In genomic region chr6:44034931-44035345, GRCh38 we compare ENCODE assay signal across 14 cellular contexts.
A peak's percentile ranks its signal among the peaks of the same experiment; 100 is the strongest.
DNase-seq lines count a peak whose midpoint lies in the region; ATAC-seq and TF ChIP-seq lines count a peak whose summit lies in the region.
"Had no signal": no experiment of that assay in that cellular context is flagged by ENCODE, and none has a peak within 500 bp of the region (broad histone marks: within the 10 kb centered on the region; RNA-seq: fewer than 3 reads in every experiment).

No MANE protein-coding gene starts in this region.

- TF ChIP-seq CTCF in HFFc6 (IDR thresholded peaks at IDR 0.05) (no peak), RWPE2 (IDR thresholded peaks at IDR 0.05; ENCODE audit: poor library complexity, severe bottlenecking) (no peak), foreskin keratinocyte (conservative IDR thresholded peaks at IDR 0.05) (no peak)

- H3K4me1 Mint-ChIP-seq in HFFc6 (ENCODE audit: low read depth) = peaks cover 35% of the 10 kb centered on the region

- no peaks in the 10 kb centered on the region; the same call in 1 of the 2 replicates for H3K36me3 ChIP-seq in RWPE2 (ENCODE audit: low read depth)
- H3K36me3 ChIP-seq: ascending aorta, BE2C, heart right ventricle had no signal

- DNase-seq in HFFc6 = no peak
- no peak for DNase-seq in RWPE2 (ENCODE audit: low spot score)
- peak; percentile 53 to 80 for DNase-seq in foreskin keratinocyte
- DNase-seq in renal cortical epithelial cell (ENCODE audit: low read depth) = peak; percentile 83
- no peak for DNase-seq in left lobe of liver (ENCODE audit: low spot score)
- no peak for DNase-seq in mucosa of gallbladder (ENCODE audit: low spot score)
- DNase-seq in NCI-H146 (lab: John Stamatoyannopoulos, UW) = no peak
- DNase-seq: activated CD8-positive, alpha-beta T cell treated with anti-CD3 and anti-CD28 coated beads, Interleukin-2, amount 10 ng/mL, durations not matched to agents 7 days and 5 days; heart right ventricle; NCI-H1436; NCI-H524 had no signal

- H3K27me3 Mint-ChIP-seq in HFFc6 (ENCODE audit: insufficient read depth) = no peaks in the 10 kb centered on the region; the same call in 1 of the 2 replicates

- H3K27ac Mint-ChIP-seq in HFFc6 = peak overlapping the region; percentile 12; the same call in 1 of the 2 replicates
- H3K27ac Mint-ChIP-seq: activated CD8-positive, alpha-beta T cell treated with anti-CD3 and anti-CD28 coated beads, Interleukin-2, amount 10 ng/mL, durations not matched to agents 7 days and 5 days had no signal

- H3K27me3 ChIP-seq in RWPE2 (ENCODE audit: insufficient read depth, poor library complexity, severe bottlenecking) (no peaks in the 10 kb centered on the region), foreskin keratinocyte (no peaks in the 10 kb centered on the region)
- H3K27me3 ChIP-seq: ascending aorta, BE2C, heart right ventricle had no signal

- H3K4me1 ChIP-seq in RWPE2 (ENCODE audit: insufficient read depth, poor library complexity, severe bottlenecking) (peaks cover 56% of the 10 kb centered on the region), foreskin keratinocyte (peaks cover 23% of the 10 kb centered on the region)
- H3K4me1 ChIP-seq: ascending aorta had no signal

- H3K27ac ChIP-seq in RWPE2 (ENCODE audit: poor library complexity, severe bottlenecking) (peak overlapping the region; percentile 99), foreskin keratinocyte (peak overlapping the region; percentile 65)
- H3K27ac ChIP-seq: ascending aorta had no signal

- no peaks in the 10 kb centered on the region for H3K36me3 Mint-ChIP-seq in HFFc6 (ENCODE audit: low read depth)

- H3K9me3 ChIP-seq in RWPE2 (ENCODE audit: severe bottlenecking) = no peaks in the 10 kb centered on the region
- H3K9me3 ChIP-seq: ascending aorta, BE2C, heart right ventricle had no signal

- H3K4me3 Mint-ChIP-seq in HFFc6 = no peak overlapping the region; the same call in 1 of the 2 replicates
- H3K4me3 Mint-ChIP-seq: activated CD8-positive, alpha-beta T cell treated with anti-CD3 and anti-CD28 coated beads, Interleukin-2, amount 10 ng/mL, durations not matched to agents 7 days and 5 days had no signal

- no peak overlapping the region for H3K4me3 ChIP-seq in RWPE2 (ENCODE audit: severe bottlenecking)
- H3K4me3 ChIP-seq: ascending aorta, heart right ventricle had no signal

- ATAC-seq in RWPE2 (ENCODE audit: low read depth) (peak; percentile 85), foreskin keratinocyte (peak; percentile 50), GM21786 (IDR thresholded peaks at IDR 0.05; ENCODE audit: unreplicated experiment) (no peak), left lobe of liver (no peak)
- ATAC-seq: activated CD8-positive, alpha-beta T cell treated with anti-CD3 and anti-CD28 coated beads, Interleukin-2, amount 10 ng/mL, durations not matched to agents 7 days and 5 days had no signal

- H3K9me3 Mint-ChIP-seq in HFFc6 = no peaks in the 10 kb centered on the region

Comparison
In these comparisons a context has a peak if more than half of its experiments do, and no peak if none do; other contexts are left out.
1. DNase-seq: peak in foreskin keratinocyte (2 of 2) and renal cortical epithelial cell (single experiment); none in HFFc6 (single experiment), RWPE2 (single experiment), left lobe of liver (single experiment), mucosa of gallbladder (single experiment) and NCI-H146 (single experiment).
2. ATAC-seq: peak in RWPE2 (single experiment) and foreskin keratinocyte (single experiment); none in GM21786 (single experiment) and left lobe of liver (single experiment).